ENCODE assay signal across 8 cellular contexts in genomic region chr6:26520840-26521484, GRCh38.
DNase-seq lines count a peak whose midpoint lies in the region; ATAC-seq and TF ChIP-seq lines count a peak whose summit lies in the region.

No MANE protein-coding gene starts in this region.

- H3K27ac ChIP-seq in cingulate gyrus (ENCODE audit: low read depth, low read length): peak overlapping the region; percentile 88

- no peak for TF ChIP-seq CTCF in AG09319 (IDR thresholded peaks at IDR 0.05; ENCODE audit: low read depth, low read length)

- peak; percentile 72 for ATAC-seq in GM19023 (IDR thresholded peaks at IDR 0.05; ENCODE audit: unreplicated experiment)
- ATAC-seq in HG03196 (IDR thresholded peaks at IDR 0.05; ENCODE audit: unreplicated experiment): peak; percentile 52

- peak; percentile 70 for DNase-seq in AG09319 (ENCODE audit: extremely low read depth, low read depth)
- peak; percentile 72 for DNase-seq in NCI-H446 treated with DMSO at 0.1 percent for 48 hours (lab: John Stamatoyannopoulos, UW)
- peak; percentile 84 to 89 for DNase-seq in activated CD4-positive, alpha-beta T cell treated with anti-CD3 and anti-CD28 coated beads for 4 hours
- peak; percentile 96 for DNase-seq in left kidney (ENCODE audit: low read depth, low spot score)
- peak; percentile 83 to 86 for DNase-seq in stimulated activated CD4-positive, alpha-beta T cell treated with anti-CD3 and anti-CD28 coated beads, Interleukin-2, amount 100 ng/mL, for 24 hours

Comparison
In these comparisons a context has a peak if more than half of its experiments do, and no peak if none do; other contexts are left out.
1. Peak in every context shown above with its lines: DNase-seq, ATAC-seq and H3K27ac ChIP-seq.